ENCODE assay signal across 8 cellular contexts in genomic region chr1:10387611-10388386, GRCh38. TPM values are rescaled to one million over a fixed set of nuclear protein-coding genes. Genes with fewer than 3 reads are reported as not detected.
DNase-seq lines count a peak whose midpoint lies in the region; ATAC-seq and TF ChIP-seq lines count a peak whose summit lies in the region.

No MANE protein-coding gene starts in this region.

- H2BK12ac ChIP-seq in neuronal stem cell (ENCODE audit: low read length), result no peak overlapping the region

- peak overlapping the region; percentile 37 for H3K27ac ChIP-seq in neuronal stem cell (replicated peaks; ENCODE audit: low read length)

- H2BK120ac ChIP-seq in neuronal stem cell (ENCODE audit: low read depth, low read length), result no peak overlapping the region

- WGBS in neuronal stem cell (ENCODE audit: extremely low coverage in 2 of 2, insufficient read length in 2 of 2, insufficient replicate concordance in 1 of 2), 2 donors, result no CpG with 5 or more reads among the region's 4 CpGs

- H4K91ac ChIP-seq in neuronal stem cell (ENCODE audit: low read depth, low read length, poor library complexity), result no peak overlapping the region

- no peak overlapping the region for H4K8ac ChIP-seq in neuronal stem cell (ENCODE audit: low read depth, low read length)

- no peak overlapping the region for H3K9ac ChIP-seq in neuronal stem cell (ENCODE audit: low read depth, low read length, poor library complexity)

- no peak overlapping the region for H3K4me3 ChIP-seq in fibroblast of mammary gland (ENCODE audit: control insufficient read depth, low read depth, low read length)
- no peak overlapping the region for H3K4me3 ChIP-seq in neuronal stem cell (ENCODE audit: low read length in 2 of 2)

- no peak overlapping the region for H3K14ac ChIP-seq in neuronal stem cell (ENCODE audit: low read length)

- H3K79me1 ChIP-seq in neuronal stem cell (ENCODE audit: low read depth, low read length), result no peaks in the 10 kb centered on the region

- ATAC-seq in GM21786 (IDR thresholded peaks at IDR 0.05; ENCODE audit: unreplicated experiment) (no peak), GM18909 (IDR thresholded peaks at IDR 0.05; ENCODE audit: poor library complexity, unreplicated experiment) (no peak)

- H3K4me1 ChIP-seq in neuronal stem cell (ENCODE audit: control insufficient read depth in 2 of 2, insufficient read depth in 1 of 2, low read depth in 1 of 2, low read length in 2 of 2), result peaks cover 9 to 13% of the 10 kb centered on the region in 2 donors

- DNase-seq in HCEC 1CT, result peak; percentile 3
- peak; percentile 85 for DNase-seq in SIG-M5 (lab: John Stamatoyannopoulos, UW)
- DNase-seq in fibroblast of mammary gland (ENCODE audit: low read depth), result peak; percentile 82
- DNase-seq in neuronal stem cell (ENCODE audit: low spot score), result no peak
- no peak for DNase-seq in T-helper 1 cell
- no peak for DNase-seq in stimulated activated naive CD4-positive, alpha-beta T cell treated with Interleukin-2 at 50 U/mL for 16 hours (lab: John Stamatoyannopoulos, UW)

- no peak overlapping the region for H2AK5ac ChIP-seq in neuronal stem cell (ENCODE audit: low read depth, low read length)

- no peaks in the 10 kb centered on the region for H3K9me3 ChIP-seq in neuronal stem cell (replicated peaks in 1 of 2; ENCODE audit: control insufficient read depth in 2 of 2, insufficient read depth in 1 of 2, low read depth in 1 of 2, low read length in 2 of 2)

- H3K18ac ChIP-seq in neuronal stem cell (ENCODE audit: low read length), result no peak overlapping the region

- H2AFZ ChIP-seq in neuronal stem cell (ENCODE audit: low read length), result no peak overlapping the region

- H3K27me3 ChIP-seq in neuronal stem cell (ENCODE audit: control insufficient read depth in 3 of 3, insufficient read depth in 3 of 3, low read depth in 1 of 3, low read length in 3 of 3), result no peaks in the 10 kb centered on the region

- no peak overlapping the region for H2BK5ac ChIP-seq in neuronal stem cell (ENCODE audit: low read length)

- TF ChIP-seq CTCF in fibroblast of mammary gland (conservative IDR thresholded peaks at IDR 0.05; ENCODE audit: control insufficient read depth, insufficient read depth, low read depth, low read length), result peak; percentile 11

- H3K23ac ChIP-seq in neuronal stem cell (ENCODE audit: low read depth, low read length, poor library complexity), result no peak overlapping the region

- H3K4me2 ChIP-seq in neuronal stem cell (ENCODE audit: insufficient read depth, low read length, poor library complexity, severe bottlenecking), result no peak overlapping the region

- H2BK15ac ChIP-seq in neuronal stem cell (ENCODE audit: low read length), result no peak overlapping the region

- peaks cover 2 to 47% of the 10 kb centered on the region in 2 donors for H3K36me3 ChIP-seq in neuronal stem cell (replicated peaks in 1 of 2; ENCODE audit: control insufficient read depth in 2 of 2, insufficient read depth in 2 of 2, low read length in 2 of 2)

- no peak overlapping the region for H3K4ac ChIP-seq in neuronal stem cell (ENCODE audit: low read length)

RNA-seq across cellular contexts. Expression of gene PGD, which starts 11.1 kb away (rescaled TPM):
- 253 TPM for polyA plus RNA-seq in neuronal stem cell (2013, experiment 1 of 2)
- 255 TPM for polyA plus RNA-seq in neuronal stem cell (2013, experiment 2 of 2)

RNA-seq across cellular contexts. Expression of gene CENPS, which starts 42.4 kb away (rescaled TPM):
- polyA plus RNA-seq in neuronal stem cell (2013, experiment 1 of 2), result 25.9 TPM
- 26.8 TPM for polyA plus RNA-seq in neuronal stem cell (2013, experiment 2 of 2)

Comparison
In these comparisons a context has a peak if more than half of its experiments do, and no peak if none do; other contexts are left out.
1. DNase-seq: peak in HCEC 1CT (single experiment), SIG-M5 (single experiment) and fibroblast of mammary gland (single experiment); none in neuronal stem cell (single experiment), T-helper 1 cell (0 of 5) and stimulated activated naive CD4-positive, alpha-beta T cell treated with Interleukin-2 at 50 U/mL for 16 hours (single experiment).